In genomic region chr2:129864719-129865118, GRCh38 we compare ENCODE assay signal across 18 cellular contexts.
DNase-seq lines count a peak whose midpoint lies in the region; ATAC-seq and TF ChIP-seq lines count a peak whose summit lies in the region.
"Had no signal": no experiment of that assay in that cellular context is flagged by ENCODE, and none has a peak within 500 bp of the region (broad histone marks: within the 10 kb centered on the region; RNA-seq: fewer than 3 reads in every experiment).

No MANE protein-coding gene starts in this region.

- no peaks in the 10 kb centered on the region for H4K20me1 ChIP-seq in BLaER1

- DNase-seq in lung (ENCODE audit: low spot score) (peak; percentile 6), dedifferentiated amniotic fluid mesenchymal stem cell (ENCODE audit: extremely low spot score) (no peak), NCI-H510A (lab: John Stamatoyannopoulos, UW) (no peak)
- DNase-seq: 8988T; AML-193; C1 segment of cervical spinal cord; Calu3; CD4-positive, alpha-beta T cell; DMS153; EL; HCEC 1CT; HFFc6 had no signal

- H3K36me3 ChIP-seq in BLaER1 (no peaks in the 10 kb centered on the region), lung (ENCODE audit: control insufficient read depth in 2 of 2, insufficient read depth in 2 of 2, low read length in 2 of 2) (no peaks in the 10 kb centered on the region)

- H3K27ac ChIP-seq in BLaER1 (peak overlapping the region; percentile 84), lung (ENCODE audit: low read depth in 1 of 2, low read length in 1 of 2) (no peak overlapping the region)
- H3K27ac ChIP-seq: KMS-11 had no signal

- no peak overlapping the region for H3K9ac ChIP-seq in BLaER1
- H3K9ac ChIP-seq: KMS-11 had no signal

- no peaks in the 10 kb centered on the region for H3K27me3 ChIP-seq in BLaER1
- H3K27me3 ChIP-seq in lung (ENCODE audit: control insufficient read depth, insufficient read depth) = no peaks in the 10 kb centered on the region

- H3K9me3 ChIP-seq in BLaER1 (no peaks in the 10 kb centered on the region), lung (ENCODE audit: control insufficient read depth in 2 of 2, insufficient read depth in 1 of 2, low read length in 1 of 2) (no peaks in the 10 kb centered on the region)

- 90 to 94% methylated on average over 1 of the region's 1 CpG for WGBS in lung, 2 donors

- H3K4me3 ChIP-seq in BLaER1 (no peak overlapping the region), lung (no peak overlapping the region)

- ATAC-seq in GM18907 (IDR thresholded peaks at IDR 0.05; ENCODE audit: unreplicated experiment) (peak; percentile 71), HG03097 (IDR thresholded peaks at IDR 0.05; ENCODE audit: low FRiP score, unreplicated experiment) (peak; percentile 50), lung (ENCODE audit: insufficient read depth, low FRiP score) (no peak), GM19328 (IDR thresholded peaks at IDR 0.05; ENCODE audit: unreplicated experiment) (no peak)
- ATAC-seq: HepG2 had no signal

- no peak for TF ChIP-seq CTCF in lung (IDR thresholded peaks at IDR 0.05; ENCODE audit: control extremely low read depth, extremely low read depth)

- H3K4me1 ChIP-seq in BLaER1 = peaks cover 48% of the 10 kb centered on the region
- H3K4me1 ChIP-seq in lung (ENCODE audit: control insufficient read depth in 2 of 2, insufficient read depth in 2 of 2, low read length in 2 of 2) = no peaks in the 10 kb centered on the region

- peak overlapping the region; percentile 70 for H3K4me2 ChIP-seq in BLaER1
- H3K4me2 ChIP-seq: KMS-11 had no signal

Comparison
In these comparisons a context has a peak if more than half of its experiments do, and no peak if none do; other contexts are left out.
1. ATAC-seq: peak in GM18907 (single experiment) and HG03097 (single experiment); none in lung (single experiment) and GM19328 (single experiment).